ENCODE assay signal across 4 cellular contexts in genomic region chr10:13427943-13428342, GRCh38.
TF ChIP-seq lines count a peak whose summit lies in the region.

No MANE protein-coding gene starts in this region.

TF ChIP-seq in A549, 52 proteins besides CTCF, POLR2A, EP300 and RAD21:
- TF ChIP-seq MAFK (IDR thresholded peaks at IDR 0.05; ENCODE audit: partially characterized antibody): peak; percentile 84

TF ChIP-seq in IMR-90, 13 proteins besides CTCF, POLR2A, EP300 and RAD21:
- TF ChIP-seq MAFK (IDR thresholded peaks at IDR 0.05; ENCODE audit: low read depth, low read length): peak; percentile 27; the same call in 1 of the 2 replicates
TF ChIP-seq in IMR-90: peak in this region for 1; not testable (repeated sequence) for 12.

TF ChIP-seq in K562, 482 proteins besides CTCF, POLR2A, EP300 and RAD21:
- peak; percentile 78 for TF ChIP-seq ZNF316 (IDR thresholded peaks at IDR 0.05)
- peak; percentile 43 for TF ChIP-seq C11orf30 (IDR thresholded peaks at IDR 0.05; ENCODE audit: low read depth)
- TF ChIP-seq CC2D1A (IDR thresholded peaks at IDR 0.05): 0 out of 2 replicates have a peak, but pooled peaks have one; percentile 45
- TF ChIP-seq NFYB (IDR thresholded peaks at IDR 0.05; ENCODE audit: extremely low read depth, insufficient read length): peak; percentile 6
- peak; percentile 11 for TF ChIP-seq RBM25 (IDR thresholded peaks at IDR 0.05; ENCODE audit: low read depth, low read length, severe bottlenecking)
- peak; percentile 43; the same call in 1 of the 2 replicates for TF ChIP-seq MAFK (IDR thresholded peaks at IDR 0.05; ENCODE audit: low read length)
- TF ChIP-seq MAFG (tag; conservative IDR thresholded peaks at IDR 0.05): peak; percentile 39
- TF ChIP-seq ASH1L (IDR thresholded peaks at IDR 0.05; ENCODE audit: borderline replicate concordance, low read depth, partially characterized antibody): peak; percentile 34
TF ChIP-seq in K562: peak in this region for 8; not testable (repeated sequence) for 474.

TF ChIP-seq in HepG2, 621 proteins besides CTCF, POLR2A, EP300 and RAD21:
- peak in 1 of 2 experiments; percentile 64; a peak in 3 of 4 replicates for TF ChIP-seq MAFK (conservative IDR thresholded peaks at IDR 0.05 in 1 of 2, IDR thresholded peaks at IDR 0.05 in 1 of 2; ENCODE audit: low read length in 2 of 2)
- peak; percentile 48 for TF ChIP-seq MAFF (IDR thresholded peaks at IDR 0.05; ENCODE audit: low read depth, low read length)
- TF ChIP-seq, protein P1, sequence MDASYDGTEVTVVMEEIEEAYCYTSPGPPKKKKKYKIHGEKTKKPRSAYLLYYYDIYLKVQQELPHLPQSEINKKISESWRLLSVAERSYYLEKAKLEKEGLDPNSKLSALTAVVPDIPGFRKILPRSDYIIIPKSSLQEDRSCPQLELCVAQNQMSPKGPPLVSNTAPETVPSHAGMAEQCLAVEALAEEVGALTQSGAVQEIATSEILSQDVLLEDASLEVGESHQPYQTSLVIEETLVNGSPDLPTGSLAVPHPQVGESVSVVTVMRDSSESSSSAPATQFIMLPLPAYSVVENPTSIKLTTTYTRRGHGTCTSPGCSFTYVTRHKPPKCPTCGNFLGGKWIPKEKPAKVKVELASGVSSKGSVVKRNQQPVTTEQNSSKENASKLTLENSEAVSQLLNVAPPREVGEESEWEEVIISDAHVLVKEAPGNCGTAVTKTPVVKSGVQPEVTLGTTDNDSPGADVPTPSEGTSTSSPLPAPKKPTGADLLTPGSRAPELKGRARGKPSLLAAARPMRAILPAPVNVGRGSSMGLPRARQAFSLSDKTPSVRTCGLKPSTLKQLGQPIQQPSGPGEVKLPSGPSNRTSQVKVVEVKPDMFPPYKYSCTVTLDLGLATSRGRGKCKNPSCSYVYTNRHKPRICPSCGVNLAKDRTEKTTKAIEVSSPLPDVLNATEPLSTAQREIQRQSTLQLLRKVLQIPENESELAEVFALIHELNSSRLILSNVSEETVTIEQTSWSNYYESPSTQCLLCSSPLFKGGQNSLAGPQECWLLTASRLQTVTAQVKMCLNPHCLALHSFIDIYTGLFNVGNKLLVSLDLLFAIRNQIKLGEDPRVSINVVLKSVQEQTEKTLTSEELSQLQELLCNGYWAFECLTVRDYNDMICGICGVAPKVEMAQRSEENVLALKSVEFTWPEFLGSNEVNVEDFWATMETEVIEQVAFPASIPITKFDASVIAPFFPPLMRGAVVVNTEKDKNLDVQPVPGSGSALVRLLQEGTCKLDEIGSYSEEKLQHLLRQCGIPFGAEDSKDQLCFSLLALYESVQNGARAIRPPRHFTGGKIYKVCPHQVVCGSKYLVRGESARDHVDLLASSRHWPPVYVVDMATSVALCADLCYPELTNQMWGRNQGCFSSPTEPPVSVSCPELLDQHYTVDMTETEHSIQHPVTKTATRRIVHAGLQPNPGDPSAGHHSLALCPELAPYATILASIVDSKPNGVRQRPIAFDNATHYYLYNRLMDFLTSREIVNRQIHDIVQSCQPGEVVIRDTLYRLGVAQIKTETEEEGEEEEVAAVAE (CRISPR knock-in tag; IDR thresholded peaks at IDR 0.05; ENCODE audit: borderline replicate concordance): peak; percentile 69; the same call in 1 of the 2 replicates
